ENCODE assay signal across 22 cellular contexts in the genomic region with DNA sequence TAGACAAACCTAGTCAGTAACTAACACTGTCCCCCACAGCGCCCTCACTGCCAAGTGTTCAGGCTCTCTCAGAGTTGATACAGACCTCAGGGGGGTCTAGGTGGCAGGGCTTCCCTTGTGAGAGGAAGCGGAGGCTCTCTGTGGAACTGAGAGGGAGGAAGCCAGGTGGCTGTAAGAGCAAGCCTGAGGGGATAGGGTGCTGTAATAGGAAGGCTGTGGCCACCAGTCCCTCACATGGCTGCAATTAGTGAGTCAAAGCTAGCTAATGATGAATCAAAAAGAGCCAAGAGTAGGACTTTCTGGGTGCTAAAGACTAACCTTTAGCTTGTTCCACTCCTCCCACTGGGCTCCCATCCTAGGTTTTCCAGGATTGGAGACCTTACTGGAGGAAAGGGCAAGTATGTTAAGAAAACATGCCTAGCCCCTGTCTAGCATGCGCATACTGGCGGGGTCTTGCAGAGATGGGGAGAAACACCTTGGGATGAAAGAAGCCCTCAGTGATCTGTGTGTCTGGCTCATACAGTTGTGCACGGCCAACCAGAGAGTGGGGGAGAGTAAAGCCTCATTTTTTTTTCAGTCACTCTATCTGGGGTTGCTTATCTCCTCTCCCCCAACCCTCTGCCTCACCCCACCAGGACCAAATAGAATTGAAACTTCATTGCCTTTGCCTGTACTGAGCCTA. TPM values are rescaled to one million over a fixed set of nuclear protein-coding genes. Genes with fewer than 3 reads are reported as not detected.
DNase-seq lines count a peak whose midpoint lies in the region; TF ChIP-seq lines count a peak whose summit lies in the region.
"Had no signal": no experiment of that assay in that cellular context is flagged by ENCODE, and none has a peak within 500 bp of the region (broad histone marks: within the 10 kb centered on the region; RNA-seq: fewer than 3 reads in every experiment).

No MANE protein-coding gene starts in this region.

- no peak overlapping the region for H2BK20ac ChIP-seq in H9 (ENCODE audit: low read depth, low read length, poor library complexity, severe bottlenecking)

- no peak overlapping the region for H3K18ac ChIP-seq in H9 (ENCODE audit: insufficient read length, low read depth, low read length)

- H3K4ac ChIP-seq in H9 (ENCODE audit: low read depth, low read length): no peak overlapping the region

- no CpG with 5 or more reads among the region's 5 CpGs for WGBS in H9 (ENCODE audit: extremely low coverage, insufficient read length, low lambda C conversion rate)

- no peak overlapping the region; a peak in 1 of 7 replicates for H3K27ac Mint-ChIP-seq in H9
- H3K27ac Mint-ChIP-seq: activated CD4-positive, alpha-beta memory T cell treated with anti-CD3 and anti-CD28 coated beads for 36 hours; activated naive CD8-positive, alpha-beta T cell; nephron progenitor cell; stimulated activated naive B cell treated with anti-CD40 and anti-IgM and Interleukin-4, amounts not matched to agents 10 μg/mL and 1 μg/mL and 100 μg/mL, for 72 hours had no signal

- no peak overlapping the region for H3K9ac ChIP-seq in H9 (ENCODE audit: extremely low read depth, insufficient read length, low read length)

- H3T11ph ChIP-seq in H9 (ENCODE audit: low read length): no peak overlapping the region

- H2AK5ac ChIP-seq in H9 (ENCODE audit: insufficient read length, low read length): no peak overlapping the region

- H2BK120ac ChIP-seq in H9 (ENCODE audit: low read depth, low read length, poor library complexity, severe bottlenecking): no peak overlapping the region

- H3K79me2 ChIP-seq in H9 (ENCODE audit: insufficient read depth, low read length): no peaks in the 10 kb centered on the region

- no peak overlapping the region for H4K8ac ChIP-seq in H9 (replicated peaks; ENCODE audit: insufficient read length, low read depth, low read length)

- H3K36me3 Mint-ChIP-seq in H9 (ENCODE audit: insufficient read depth in 1 of 3, low read depth in 3 of 3): no peaks in the 10 kb centered on the region
- H3K36me3 Mint-ChIP-seq: activated naive CD8-positive, alpha-beta T cell had no signal

- H3K23ac ChIP-seq in H9 (ENCODE audit: insufficient read length, low read depth, low read length): no peak overlapping the region

- DNase-seq in H9: peak; percentile 41
- DNase-seq in NCI-H146 (lab: John Stamatoyannopoulos, UW): peak; percentile 98
- DNase-seq in pons (ENCODE audit: low spot score): peak; percentile 82
- DNase-seq in SHP77 treated with DMSO at 0.1 percent for 48 hours (lab: John Stamatoyannopoulos, UW): no peak
- DNase-seq in DMS53 (lab: John Stamatoyannopoulos, UW): no peak
- DNase-seq in MV-4-11 (lab: John Stamatoyannopoulos, UW): no peak
- no peak for DNase-seq in RKO (ENCODE audit: low spot score)
- DNase-seq: activated CD4-positive, alpha-beta memory T cell treated with anti-CD3 and anti-CD28 coated beads for 36 hours; activated T-cell treated with anti-CD3 and anti-CD28 coated beads, Interleukin-2, amount 50 U/mL, for 4 hours; BE2C; NCI-H187 treated with DMSO at 0.1 percent for 48 hours; NCI-H526 treated with DMSO at 0.1 percent for 48 hours; nephron progenitor cell; stimulated activated naive B cell treated with anti-CD40 and anti-IgM and Interleukin-4, amounts not matched to agents 10 μg/mL and 1 μg/mL and 100 μg/mL, for 72 hours; upper lobe of right lung; WERI-Rb-1 had no signal

- H3K27ac ChIP-seq in H9 (ENCODE audit: insufficient read length, low read depth, low read length) (no peak overlapping the region), cingulate gyrus (ENCODE audit: low read depth, low read length) (peak overlapping the region; percentile 98)
- H3K27ac ChIP-seq: breast epithelium, upper lobe of right lung, WERI-Rb-1 had no signal

- no peak overlapping the region for H4K91ac ChIP-seq in H9 (ENCODE audit: insufficient read length, low read depth, low read length)

- H3K14ac ChIP-seq in H9 (ENCODE audit: insufficient read depth, low read length): no peak overlapping the region

- no peak overlapping the region; a peak in 1 of 5 replicates for H3K4me3 Mint-ChIP-seq in H9
- H3K4me3 Mint-ChIP-seq: activated CD4-positive, alpha-beta memory T cell treated with anti-CD3 and anti-CD28 coated beads for 36 hours; activated naive CD8-positive, alpha-beta T cell; activated T-cell treated with anti-CD3 and anti-CD28 coated beads, Interleukin-2, amount 50 U/mL, for 4 hours; stimulated activated naive B cell treated with anti-CD40 and anti-IgM and Interleukin-4, amounts not matched to agents 10 μg/mL and 1 μg/mL and 100 μg/mL, for 72 hours had no signal

- no peak overlapping the region for H3K56ac ChIP-seq in H9 (ENCODE audit: insufficient read length, low read depth, low read length)

- H4K5ac ChIP-seq in H9 (ENCODE audit: insufficient read length, low read depth, low read length): no peak overlapping the region

- H4K20me1 ChIP-seq in H9 (ENCODE audit: control insufficient read depth, insufficient read depth, insufficient read length): no peaks in the 10 kb centered on the region

- H2BK5ac ChIP-seq in H9 (ENCODE audit: insufficient read length, low read length): no peak overlapping the region

- no peak for TF ChIP-seq CTCF in H9 (conservative IDR thresholded peaks at IDR 0.05)

- no peak overlapping the region for H2BK12ac ChIP-seq in H9 (ENCODE audit: insufficient read length, low read depth, low read length)

- H3K9me3 ChIP-seq in H9 (ENCODE audit: control insufficient read depth, low read depth, low read length): no peaks in the 10 kb centered on the region
- H3K9me3 ChIP-seq: BE2C, breast epithelium, upper lobe of right lung had no signal

- peaks cover 60 to 70% of the 10 kb centered on the region in 2 experiments for H3K4me1 Mint-ChIP-seq in H9

- peaks cover 36% of the 10 kb centered on the region for H3K23me2 ChIP-seq in H9 (ENCODE audit: insufficient read length, low read depth, low read length, poor library complexity, severe bottlenecking)

- H2AFZ ChIP-seq in H9 (ENCODE audit: low read length): no peak overlapping the region

- H2BK15ac ChIP-seq in H9 (ENCODE audit: low read depth, low read length): no peak overlapping the region

- no peaks in the 10 kb centered on the region for H3K27me3 Mint-ChIP-seq in H9 (ENCODE audit: low read depth)

- peaks cover 6% of the 10 kb centered on the region; the same call in 1 of the 2 replicates for H3K4me1 ChIP-seq in H9 (ENCODE audit: insufficient read depth, low read length)
- H3K4me1 ChIP-seq: BE2C, breast epithelium had no signal

- no peaks in the 10 kb centered on the region; a peak in 1 of 5 replicates for H3K9me3 Mint-ChIP-seq in H9
- H3K9me3 Mint-ChIP-seq: activated CD4-positive, alpha-beta memory T cell treated with anti-CD3 and anti-CD28 coated beads for 36 hours; nephron progenitor cell had no signal

- no peaks in the 10 kb centered on the region for H3K79me1 ChIP-seq in H9 (ENCODE audit: insufficient read depth, low read depth, low read length, poor library complexity, severe bottlenecking)

- H3K27me3 ChIP-seq in H9 (ENCODE audit: insufficient read depth, low read length): peaks cover 16% of the 10 kb centered on the region; the same call in 1 of the 2 replicates
- H3K27me3 ChIP-seq: BE2C had no signal

- H3K4me2 ChIP-seq in H9 (ENCODE audit: insufficient read depth, insufficient read length, low read length): no peak overlapping the region

RNA-seq across cellular contexts. Expression of gene SOX2, which starts 13.3 kb away (rescaled TPM):
- 307 and 316 TPM in 2 replicates for total RNA-seq in H9 (2021)
- total RNA-seq: activated CD4-positive, alpha-beta memory T cell treated with anti-CD3 and anti-CD28 coated beads for 36 hours; dermis microvascular lymphatic vessel endothelial cell; mesenteric fat pad; T-helper 1 cell treated with Interleukin-12 subunit alpha and Interleukin-12 subunit beta and Interleukin-4 antibody, amounts not matched to agents 30 ng/mL and 1 ng/mL, for 36 hours had no signal

Comparison
In these comparisons a context has a peak if more than half of its experiments do, and no peak if none do; other contexts are left out.
1. DNase-seq: peak in H9 (single experiment), NCI-H146 (single experiment) and pons (single experiment); none in SHP77 treated with DMSO at 0.1 percent for 48 hours (single experiment), DMS53 (single experiment), MV-4-11 (single experiment) and RKO (single experiment).